ENCODE assay signal across 8 cellular contexts in the genomic region with DNA sequence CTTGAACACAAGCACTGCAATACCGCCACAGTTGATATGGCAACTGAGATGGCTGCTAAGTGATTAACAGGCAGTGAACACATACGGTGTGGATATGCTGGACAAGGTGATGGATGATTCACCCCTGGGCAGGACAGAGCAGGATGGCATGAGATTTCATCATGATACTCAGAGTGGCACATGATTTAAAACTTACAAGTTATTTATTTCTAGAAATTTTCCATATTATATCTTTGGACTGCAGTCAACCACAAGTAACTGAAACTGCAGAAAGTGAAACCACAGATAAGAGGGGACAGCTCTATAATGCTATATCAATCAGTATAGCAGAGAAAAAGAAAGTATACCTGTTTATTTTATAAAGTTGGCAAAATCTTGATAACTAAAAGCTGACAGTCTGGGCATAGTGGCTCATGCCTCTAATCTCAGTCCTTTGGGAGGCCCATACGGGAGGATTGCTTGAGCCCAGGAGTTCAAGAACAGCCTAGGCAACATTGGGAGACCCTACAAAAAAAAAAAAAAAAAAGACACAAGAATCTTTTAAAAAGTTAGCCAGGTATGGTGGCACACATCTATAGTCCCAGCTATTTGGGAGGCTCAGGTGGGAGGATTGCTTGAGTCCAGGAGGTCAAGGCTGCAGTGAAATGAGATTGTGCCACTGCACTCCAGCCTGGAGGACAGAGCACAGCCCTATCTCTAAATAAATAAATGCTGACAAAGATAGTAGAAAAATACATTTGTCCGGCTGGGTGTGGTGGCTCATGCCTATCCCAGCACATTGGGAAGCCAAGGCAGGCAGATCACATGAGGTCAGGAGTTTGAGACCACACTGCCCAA.
DNase-seq lines count a peak whose midpoint lies in the region; ATAC-seq lines count a peak whose summit lies in the region.

No MANE protein-coding gene starts in this region.

- peak; percentile 49 for ATAC-seq in HG03064 (IDR thresholded peaks at IDR 0.05; ENCODE audit: low read depth, unreplicated experiment)
- no peak for ATAC-seq in HG03039 (IDR thresholded peaks at IDR 0.05; ENCODE audit: unreplicated experiment)
- ATAC-seq in HG02870 (IDR thresholded peaks at IDR 0.05; ENCODE audit: unreplicated experiment), result no peak
- no peak for ATAC-seq in HG02763 (IDR thresholded peaks at IDR 0.05; ENCODE audit: unreplicated experiment)

- peak; percentile 18 for DNase-seq in CD1c-positive myeloid dendritic cell (ENCODE audit: extremely low spot score)
- DNase-seq in T1000 (lab: John Stamatoyannopoulos, UW), result peak; percentile 15
- DNase-seq in iris pigment epithelial cell (ENCODE audit: low read depth), result peak; percentile 65
- DNase-seq in middle frontal gyrus (ENCODE audit: extremely low spot score, low spot score), result no peak
